In the genomic region with DNA sequence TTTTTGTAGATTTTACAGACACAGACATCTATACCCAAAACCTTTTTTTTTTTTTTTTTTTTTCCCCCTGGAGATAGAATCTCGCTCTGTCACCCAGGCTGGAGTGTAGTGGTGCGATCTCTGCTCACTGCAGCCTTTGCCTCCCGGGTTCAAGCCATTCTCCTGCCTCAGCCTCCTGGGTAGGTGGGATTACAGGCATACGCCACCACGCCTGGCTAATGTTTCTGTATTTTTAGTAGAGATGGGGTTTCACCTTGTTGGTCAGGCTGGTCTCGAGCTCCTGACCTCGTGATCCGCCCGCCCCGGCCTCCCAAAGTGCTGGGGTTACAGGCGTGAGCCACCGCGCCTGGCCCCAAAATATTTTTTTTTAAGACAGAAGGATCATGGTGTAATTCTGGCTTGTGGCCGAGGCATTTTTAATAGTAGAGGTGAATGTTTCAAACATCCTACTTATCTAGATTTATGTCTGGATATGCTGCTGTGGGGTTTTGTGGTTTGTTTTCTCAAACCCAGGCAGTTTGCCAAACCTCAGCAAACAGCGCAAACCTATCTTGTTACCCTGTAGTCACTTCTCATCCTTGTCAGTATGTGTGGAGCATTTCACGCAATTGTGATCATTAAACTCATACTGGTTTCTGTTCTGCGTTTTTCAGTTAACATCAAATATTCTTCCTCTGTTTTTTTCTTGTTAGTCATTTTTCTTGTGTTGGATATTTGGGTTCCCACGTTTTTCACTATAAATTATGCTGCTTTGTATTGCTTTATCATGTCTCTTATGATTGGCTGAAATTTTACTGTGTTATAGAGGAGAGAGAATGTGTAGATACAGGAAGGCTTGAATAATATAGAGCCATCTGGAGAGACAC, we compare ENCODE assay signal across 8 cellular contexts. TPM values are rescaled to one million over a fixed set of nuclear protein-coding genes. Genes with fewer than 3 reads are reported as not detected.
DNase-seq lines count a peak whose midpoint lies in the region; ATAC-seq, FAIRE-seq and TF ChIP-seq lines count a peak whose summit lies in the region.

No MANE protein-coding gene starts in this region.

- no peak overlapping the region for H3K27ac Mint-ChIP-seq in Caco-2 (ENCODE audit: unreplicated experiment)

- peak in 3 of 4 donors; percentile 55 to 65 (median 60) for ATAC-seq in pancreas

- H3K27me3 Mint-ChIP-seq in Caco-2 (ENCODE audit: insufficient read depth, unreplicated experiment): no peaks in the 10 kb centered on the region

- H3K36me3 ChIP-seq in pancreas (peaks cover 0 to 30% (median 16%) of the 10 kb centered on the region in 3 donors), esophagus squamous epithelium (peaks cover 6 to 94% (median 23%) of the 10 kb centered on the region in 3 donors), Caco-2 (ENCODE audit: control insufficient read depth, insufficient read depth, low read length) (peaks cover 8% of the 10 kb centered on the region)

- H3K4me3 ChIP-seq in AG10803 (ENCODE audit: low read length) (no peak overlapping the region), pancreas (no peak overlapping the region), esophagus squamous epithelium (no peak overlapping the region), Caco-2 (ENCODE audit: low read depth, low read length) (no peak overlapping the region)

- no peaks in the 10 kb centered on the region for H3K9me3 Mint-ChIP-seq in Caco-2 (ENCODE audit: unreplicated experiment)

- H3K27me3 ChIP-seq in pancreas: no peaks in the 10 kb centered on the region
- no peaks in the 10 kb centered on the region for H3K27me3 ChIP-seq in esophagus squamous epithelium
- no peaks in the 10 kb centered on the region for H3K27me3 ChIP-seq in Caco-2 (replicated peaks; ENCODE audit: control insufficient read depth, insufficient read depth, low read length)

- peaks cover 0 to 6% (median 0%) of the 10 kb centered on the region in 3 donors for H3K4me1 ChIP-seq in pancreas
- H3K4me1 ChIP-seq in esophagus squamous epithelium: peaks cover 0 to 16% (median 0%) of the 10 kb centered on the region in 3 donors
- no peaks in the 10 kb centered on the region for H3K4me1 ChIP-seq in Caco-2

- no peak overlapping the region for H3K27ac ChIP-seq in pancreas
- H3K27ac ChIP-seq in esophagus squamous epithelium: no peak overlapping the region

- H3K4me1 Mint-ChIP-seq in Caco-2 (ENCODE audit: low read depth, unreplicated experiment): no peaks in the 10 kb centered on the region

- TF ChIP-seq CTCF in AG10803 (conservative IDR thresholded peaks at IDR 0.05; ENCODE audit: low read length) (no peak), GM20000 (IDR thresholded peaks at IDR 0.05; ENCODE audit: extremely low read depth, missing control alignments) (no peak), pancreas (IDR thresholded peaks at IDR 0.05) (no peak), esophagus squamous epithelium (IDR thresholded peaks at IDR 0.05) (no peak), Caco-2 (IDR thresholded peaks at IDR 0.05; ENCODE audit: insufficient read depth in 1 of 2, low read depth in 1 of 2, low read length in 1 of 2, severe bottlenecking in 1 of 2, unreplicated experiment in 1 of 2) (no peak)

- H3K36me3 Mint-ChIP-seq in Caco-2 (ENCODE audit: insufficient read depth, unreplicated experiment): peaks cover 96% of the 10 kb centered on the region

- no TSS peak for BruUV-seq in Caco-2 (replicated peaks; lab: Mats Ljungman, UMichigan)

- FAIRE-seq in pancreas (lab: Jason Lieb, UNC): no peak

- H3K4me3 Mint-ChIP-seq in Caco-2 (ENCODE audit: unreplicated experiment): no peak overlapping the region

- intact Hi-C loops in pancreas (cut with DNase I) (no loop called here), esophagus squamous epithelium (cut with DNase I) (no loop called here), Caco-2 (cut with micrococcal nuclease; ENCODE audit: unreplicated experiment) (no loop called here)

- DNase-seq in AG10803 (ENCODE audit: low read depth): peak; percentile 96
- peak; percentile 34 for DNase-seq in GM20000 (ENCODE audit: low spot score)
- DNase-seq in NCI-H128 (lab: John Stamatoyannopoulos, UW; ENCODE audit: unreplicated experiment): peak; percentile 83
- DNase-seq in UCSD-AML1 (lab: John Stamatoyannopoulos, UW; ENCODE audit: unreplicated experiment): peak; percentile 18
- DNase-seq in brain pericyte (ENCODE audit: low read depth, low spot score): peak; percentile 80
- DNase-seq in pancreas: no peak
- DNase-seq in esophagus squamous epithelium (lab: John Stamatoyannopoulos, UW): no peak
- DNase-seq in Caco-2: no peak

- WGBS in pancreas, 2 donors: 67 to 69% methylated on average over 18 of the region's 18 CpGs
- WGBS in esophagus squamous epithelium, 2 donors: 55 to 81% methylated on average over 18 of the region's 18 CpGs

- POLR2A ChIA-PET in Caco-2 (lab: Charles Lee): no interaction called here

- CTCF ChIA-PET in Caco-2 (lab: Charles Lee): no interaction called here

- TF ChIP-seq POLR2A in esophagus squamous epithelium (IDR thresholded peaks at IDR 0.05): no peak

- H3K9me3 ChIP-seq in pancreas: no peaks in the 10 kb centered on the region
- H3K9me3 ChIP-seq in esophagus squamous epithelium: no peaks in the 10 kb centered on the region
- H3K9me3 ChIP-seq in Caco-2: no peaks in the 10 kb centered on the region

RNA-seq across cellular contexts. Expression of a gene that starts 36.2 kb away (rescaled TPM):
- 10 to 100 TPM in 5 of 6 donors, 1 to 10 TPM in 1; 7.4 to 18.3 (median 12.0) TPM for total RNA-seq in pancreas
- 1 to 10 TPM; 8.2 to 9.3 TPM for polyA plus RNA-seq in pancreas
- total RNA-seq in esophagus squamous epithelium: 10 to 100 TPM in 1 of 4 donors, 1 to 10 TPM in 3; 8.5 to 13.7 (median 9.2) TPM
- 20.2 and 20.7 TPM in 2 replicates for total RNA-seq in Caco-2 (2022)

RNA-seq across cellular contexts. Expression of a gene that starts 45.9 kb away (rescaled TPM):
- total RNA-seq in pancreas (10 to 100 TPM; 36.0 to 56.8 (median 46.0) TPM), esophagus squamous epithelium (100 to 1,000 TPM in 1 of 4 donors, 10 to 100 TPM in 3; 51.5 to 110 (median 62.9) TPM), Caco-2 (2022) (228 and 233 TPM in 2 replicates)
- 10 to 100 TPM; 32.0 to 41.4 TPM for polyA plus RNA-seq in pancreas

Comparison
In these comparisons a context has a peak if more than half of its experiments do, and no peak if none do; other contexts are left out.
1. DNase-seq: peak in AG10803 (single experiment), GM20000 (single experiment), NCI-H128 (single experiment), UCSD-AML1 (single experiment) and brain pericyte (single experiment); none in pancreas (0 of 6), esophagus squamous epithelium (single experiment) and Caco-2 (0 of 2).